In the genomic region with DNA sequence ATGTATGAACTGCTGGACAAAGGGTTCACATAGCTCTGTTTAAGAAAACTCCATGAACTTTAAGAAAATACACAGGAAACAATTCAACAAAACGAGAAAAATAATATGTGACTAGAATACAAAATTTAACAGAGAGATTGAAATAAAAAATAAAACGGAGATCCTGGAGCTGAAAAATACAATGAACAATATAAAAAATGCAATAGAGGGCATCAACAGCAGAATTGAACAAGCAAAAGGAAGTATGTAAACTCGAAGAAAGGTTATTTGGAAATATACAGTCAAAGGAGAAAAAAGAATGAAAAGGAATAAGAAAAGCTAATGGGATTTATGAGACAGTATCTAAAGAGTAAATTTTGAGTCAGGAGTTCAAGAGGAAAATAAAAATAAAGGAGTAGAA, we compare ENCODE assay signal across 33 cellular contexts.
"Had no signal": no experiment of that assay in that cellular context is flagged by ENCODE, and none has a peak within 500 bp of the region (broad histone marks: within the 10 kb centered on the region; RNA-seq: fewer than 3 reads in every experiment).

No MANE protein-coding gene starts in this region.

- H3K27ac ChIP-seq: adrenal gland, body of pancreas, brain microvascular endothelial cell, breast epithelium, VCaP had no signal

- H3K4me1 ChIP-seq: adrenal gland, body of pancreas, breast epithelium had no signal

- FAIRE-seq: astrocyte, TTC549 had no signal

- H3K4me3 ChIP-seq: adrenal gland, body of pancreas, breast epithelium had no signal

- H3K36me3 ChIP-seq: adrenal gland, brain microvascular endothelial cell, breast epithelium had no signal

- DNase-seq: activated B cell treated with CpG ODN at 0.5 μM for 24 hours; activated CD4-positive, alpha-beta memory T cell treated with anti-CD3 and anti-CD28 coated beads for 36 hours; activated CD4-positive, alpha-beta T cell treated with anti-CD3 and anti-CD28 coated beads for 4 hours; activated CD4-positive, alpha-beta T cell treated with anti-CD3 and anti-CD28 coated beads, Interleukin-2, amount 10 ng/mL, durations not matched to agents 24 days and 14 days; activated CD4-positive, alpha-beta T cell treated with anti-CD3 and anti-CD28 coated beads, Interleukin-2, amount 50 U/mL, for 1 hour; activated CD4-positive, alpha-beta T cell treated with anti-CD3 and anti-CD28 coated beads, Interleukin-2, amount 50 U/mL, for 4 hours; activated CD4-positive, CD25-positive, alpha-beta regulatory T cell treated with anti-CD3 and anti-CD28 coated beads, Interleukin-2, amount 50 U/mL, for 72 hours; activated CD8-positive, alpha-beta memory T cell treated with anti-CD3 and anti-CD28 coated beads, Interleukin-2, amount 50 U/mL, for 4 hours; activated CD8-positive, alpha-beta T cell treated with anti-CD3 and anti-CD28 coated beads for 36 hours; activated effector memory CD4-positive, alpha-beta T cell treated with anti-CD3 and anti-CD28 coated beads, Interleukin-2, amount 50 U/mL, for 16 hours; activated gamma-delta T cell treated with Interleukin-2 at 50 U/mL for 16 hours; activated naive CD4-positive, alpha-beta T cell; activated naive CD4-positive, alpha-beta T cell treated with anti-CD3 and anti-CD28 coated beads for 36 hours; activated naive CD4-positive, alpha-beta T cell treated with anti-CD3 and anti-CD28 coated beads, Interleukin-2, amount 50 U/mL, for 16 hours; activated naive CD8-positive, alpha-beta T cell treated with anti-CD3 and anti-CD28 coated beads for 36 hours; activated T-cell treated with anti-CD3 and anti-CD28 coated beads for 4 hours; activated T-cell treated with anti-CD3 and anti-CD28 coated beads, Interleukin-2, amount 50 U/mL, for 1 hour; activated T-cell treated with anti-CD3 and anti-CD28 coated beads, Interleukin-2, amount 50 U/mL, for 4 hours; activated T-cell treated with anti-CD3 and anti-CD28 coated beads, Interleukin-2, amount 50 U/mL, for 72 hours; adrenal gland; amniotic stem cell; aorta; body of pancreas; brain microvascular endothelial cell; central memory CD4-positive, alpha-beta T cell; T-helper 2 cell; T-helper 9 cell had no signal

- H3K27me3 ChIP-seq: adrenal gland, body of pancreas, brain microvascular endothelial cell, breast epithelium had no signal

- ATAC-seq: activated CD8-positive, alpha-beta T cell treated with anti-CD3 and anti-CD28 coated beads for 36 hours; activated naive CD4-positive, alpha-beta T cell treated with anti-CD3 and anti-CD28 coated beads, Interleukin-2, amount 50 U/mL, for 72 hours; activated T-cell treated with anti-CD3 and anti-CD28 coated beads, Interleukin-2, amount 50 U/mL, for 4 hours; activated T-cell treated with anti-CD3 and anti-CD28 coated beads, Interleukin-2, amount 50 U/mL, for 72 hours; activated T-helper 17 cell treated with anti-CD3 and anti-CD28 coated beads, Interleukin-2, amount 50 U/mL, for 72 hours; body of pancreas had no signal

- H3K9me3 ChIP-seq: body of pancreas had no signal
